Comparison of ENCODE assay signal across 16 cellular contexts in the genomic region with DNA sequence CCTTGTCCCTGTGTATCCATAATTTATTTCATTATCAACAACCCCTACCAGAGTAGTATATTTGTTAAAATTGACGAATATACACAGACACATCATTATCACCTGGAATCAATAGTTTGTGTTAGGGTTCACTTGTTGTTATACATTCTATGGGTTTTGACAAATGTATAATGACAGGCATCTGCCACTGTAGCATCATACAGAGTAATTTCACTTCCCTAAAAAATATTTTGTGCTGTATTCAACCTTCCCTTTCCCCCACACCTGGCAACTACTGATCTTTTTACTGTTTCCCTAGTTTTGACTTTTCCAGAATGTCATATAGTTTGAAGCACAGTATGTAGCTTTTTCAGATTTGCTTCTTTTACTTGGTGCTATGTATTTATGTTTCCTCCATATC.
DNase-seq lines count a peak whose midpoint lies in the region; ATAC-seq lines count a peak whose summit lies in the region.
"Had no signal": no experiment of that assay in that cellular context is flagged by ENCODE, and none has a peak within 500 bp of the region (broad histone marks: within the 10 kb centered on the region; RNA-seq: fewer than 3 reads in every experiment).

No MANE protein-coding gene starts in this region.

- H3K4me3 Mint-ChIP-seq in naive B cell, result no peak overlapping the region
- H3K4me3 Mint-ChIP-seq: activated naive CD4-positive, alpha-beta T cell treated with anti-CD3 and anti-CD28 coated beads, Interleukin-2, amount 50 U/mL, for 24 hours; neural crest cell; stimulated activated effector memory CD8-positive, alpha-beta T cell treated with anti-CD3 and anti-CD28 coated beads, Interleukin-12 subunit alpha, Interleukin-12 subunit beta, amount 100 ng/mL, for 72 hours; T-helper 1 cell treated with Interleukin-12 subunit alpha and Interleukin-12 subunit beta and Interleukin-4 antibody, amounts not matched to agents 30 μg/mL and 1 μg/mL, for 36 hours had no signal

- peak overlapping the region in 2 of 6 donors; percentile 22 to 51 for H3K27ac Mint-ChIP-seq in naive B cell
- H3K27ac Mint-ChIP-seq: activated naive CD4-positive, alpha-beta T cell treated with anti-CD3 and anti-CD28 coated beads, Interleukin-2, amount 50 U/mL, for 24 hours; stimulated activated effector memory CD8-positive, alpha-beta T cell treated with anti-CD3 and anti-CD28 coated beads, Interleukin-12 subunit alpha, Interleukin-12 subunit beta, amount 100 ng/mL, for 72 hours; T-helper 1 cell treated with Interleukin-12 subunit alpha and Interleukin-12 subunit beta and Interleukin-4 antibody, amounts not matched to agents 30 μg/mL and 1 μg/mL, for 36 hours had no signal

- H3K27me3 Mint-ChIP-seq in naive B cell, result no peaks in the 10 kb centered on the region
- H3K27me3 Mint-ChIP-seq: activated naive CD4-positive, alpha-beta T cell treated with anti-CD3 and anti-CD28 coated beads, Interleukin-2, amount 50 U/mL, for 24 hours had no signal

- no peaks in the 10 kb centered on the region for H3K36me3 Mint-ChIP-seq in naive B cell
- H3K36me3 Mint-ChIP-seq: activated naive CD4-positive, alpha-beta T cell treated with anti-CD3 and anti-CD28 coated beads, Interleukin-2, amount 50 U/mL, for 24 hours; stimulated activated effector memory CD8-positive, alpha-beta T cell treated with anti-CD3 and anti-CD28 coated beads, Interleukin-12 subunit alpha, Interleukin-12 subunit beta, amount 100 ng/mL, for 72 hours had no signal

- peaks cover 0 to 5% (median 1%) of the 10 kb centered on the region in 3 donors for H3K4me1 Mint-ChIP-seq in naive B cell
- H3K4me1 Mint-ChIP-seq: activated naive CD4-positive, alpha-beta T cell treated with anti-CD3 and anti-CD28 coated beads, Interleukin-2, amount 50 U/mL, for 24 hours; neural crest cell; stimulated activated effector memory CD8-positive, alpha-beta T cell treated with anti-CD3 and anti-CD28 coated beads, Interleukin-12 subunit alpha, Interleukin-12 subunit beta, amount 100 ng/mL, for 72 hours had no signal

- H3K9me3 Mint-ChIP-seq in naive B cell, result no peaks in the 10 kb centered on the region
- H3K9me3 Mint-ChIP-seq: activated naive CD4-positive, alpha-beta T cell treated with anti-CD3 and anti-CD28 coated beads, Interleukin-2, amount 50 U/mL, for 24 hours; neural crest cell; T-helper 1 cell treated with Interleukin-12 subunit alpha and Interleukin-12 subunit beta and Interleukin-4 antibody, amounts not matched to agents 30 μg/mL and 1 μg/mL, for 36 hours had no signal

- ATAC-seq in GM19328 (IDR thresholded peaks at IDR 0.05; ENCODE audit: unreplicated experiment) (peak; percentile 68), HG02678 (IDR thresholded peaks at IDR 0.05; ENCODE audit: unreplicated experiment) (peak; percentile 89), HG03280 (IDR thresholded peaks at IDR 0.05; ENCODE audit: unreplicated experiment) (peak; percentile 51), naive B cell (ENCODE audit: low read depth in 2 of 2) (peak; percentile 80 to 82), GM18520 (IDR thresholded peaks at IDR 0.05; ENCODE audit: unreplicated experiment) (no peak)
- ATAC-seq: sciatic nerve; stimulated activated effector memory CD8-positive, alpha-beta T cell treated with anti-CD3 and anti-CD28 coated beads, Interleukin-12 subunit alpha, Interleukin-12 subunit beta, amount 100 ng/mL, for 72 hours had no signal

- DNase-seq in naive B cell (peak; percentile 1), NCI-H2081 treated with DMSO at 0.1 percent for 48 hours (lab: John Stamatoyannopoulos, UW) (no peak)
- no peak for DNase-seq in stimulated activated CD4-positive, alpha-beta T cell treated with anti-CD3 and anti-CD28 coated beads, Interleukin-4, amount 100 ng/mL, for 24 hours
- DNase-seq: activated CD4-positive, CD25-positive, alpha-beta regulatory T cell treated with anti-CD3 and anti-CD28 coated beads, Interleukin-2, amount 50 U/mL, for 72 hours; NCI-H1417 treated with DMSO at 0.1 percent for 48 hours; NCI-H510A treated with DMSO at 0.1 percent for 48 hours; stimulated activated CD4-positive, alpha-beta T cell treated with anti-CD3 and anti-CD28 coated beads, Interleukin-4, amount 100 ng/mL, for 1 hour had no signal
